Comparison of ENCODE assay signal across 9 cellular contexts in the genomic region with DNA sequence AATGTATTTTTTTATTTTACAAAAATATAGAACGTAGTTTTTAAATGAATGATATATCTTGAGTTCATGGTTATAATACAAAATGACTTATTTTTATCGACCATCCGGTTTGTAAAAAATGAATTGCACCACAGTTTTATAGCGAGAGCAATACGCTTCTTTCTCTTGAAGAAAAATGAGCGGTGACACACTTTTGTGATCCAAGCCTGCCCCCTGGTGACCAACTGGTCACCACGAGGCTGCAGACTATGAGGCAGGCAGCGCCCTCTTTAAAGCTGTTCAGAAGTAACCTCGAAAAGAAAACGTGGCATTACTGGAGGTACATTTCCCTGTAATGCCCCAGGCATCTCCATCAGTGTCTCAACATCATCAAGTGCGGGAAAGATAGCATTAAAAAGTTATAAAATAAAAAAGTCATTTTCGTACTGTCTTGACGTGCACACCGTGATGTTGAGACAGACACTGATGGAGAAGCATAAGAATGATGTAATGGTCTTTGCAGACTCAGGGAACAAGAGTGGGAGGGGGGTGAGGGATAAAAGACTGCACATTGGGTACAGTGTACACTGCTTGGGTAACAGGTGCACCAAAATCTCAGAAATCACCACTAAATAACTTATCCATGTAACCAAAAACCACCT.
A peak's percentile ranks its signal among the peaks of the same experiment; 100 is the strongest.
DNase-seq lines count a peak whose midpoint lies in the region; ATAC-seq and TF ChIP-seq lines count a peak whose summit lies in the region.
"Had no signal": no experiment of that assay in that cellular context is flagged by ENCODE, and none has a peak within 500 bp of the region (broad histone marks: within the 10 kb centered on the region; RNA-seq: fewer than 3 reads in every experiment).

No MANE protein-coding gene starts in this region.

- H3K9me3 ChIP-seq in HEK293 (ENCODE audit: control insufficient read depth, insufficient read depth, low read depth, low read length) = no peaks in the 10 kb centered on the region

- no peak overlapping the region; the same call in 1 of the 2 replicates for H3K4me3 ChIP-seq in HEK293 (ENCODE audit: low read depth, low read length)

- no peaks in the 10 kb centered on the region for H3K36me3 ChIP-seq in HEK293 (ENCODE audit: control insufficient read depth in 2 of 2, insufficient read depth in 1 of 2, low read length in 2 of 2)

- no peaks in the 10 kb centered on the region for H3K4me1 Mint-ChIP-seq in WTC11
- peaks cover 4% of the 10 kb centered on the region for H3K4me1 Mint-ChIP-seq in chondrocyte (ENCODE audit: low read depth)
- H3K4me1 Mint-ChIP-seq: IgD-negative memory B cell had no signal

- peak; percentile 70 for DNase-seq in COLO829 (ENCODE audit: low spot score)
- peak; percentile 81 for DNase-seq in NCI-H226
- DNase-seq in WTC11 (ENCODE audit: low spot score) = peak; percentile 81
- no peak for DNase-seq in chondrocyte (ENCODE audit: low spot score)
- DNase-seq in left colon = peak; percentile 72 to 89
- peak; percentile 55 to 58 for DNase-seq in stimulated activated CD4-positive, alpha-beta T cell treated with anti-CD3 and anti-CD28 coated beads, Interleukin-2, amount 100 ng/mL, for 48 hours

- CTCF ChIA-PET in HEK293 (lab: Yijun Ruan, JAX) = interaction anchor here (0.5 to 3.8 kb wide), 26 partner anchors 11 to 1240 kb away, joined by 3 to 76 read pairs (median 4); no protein-coding TSS in a partner anchor
- CTCF ChIA-PET in WTC11 (lab: Charles Lee) = interaction anchor here (0.5 to 2.6 kb wide), 17 partner anchors 13 to 1044 kb away, joined by 3 to 33 read pairs (median 4); a partner anchor contains a TSS

- H3K36me3 Mint-ChIP-seq in WTC11 = no peaks in the 10 kb centered on the region
- no peaks in the 10 kb centered on the region for H3K36me3 Mint-ChIP-seq in chondrocyte (ENCODE audit: low read depth)
- H3K36me3 Mint-ChIP-seq: IgD-negative memory B cell had no signal

- peaks cover 9% of the 10 kb centered on the region for H3K9me3 Mint-ChIP-seq in WTC11
- peaks cover 3% of the 10 kb centered on the region for H3K9me3 Mint-ChIP-seq in chondrocyte (ENCODE audit: low read depth)

- TF ChIP-seq CTCF in HEK293 (tag by site-specific recombination; IDR thresholded peaks at IDR 0.05) (peak; percentile 60), WTC11 (IDR thresholded peaks at IDR 0.05) (peak; percentile 75), chondrocyte (IDR thresholded peaks at IDR 0.05) (peak; percentile 99)

- intact Hi-C loops in left colon (cut with DNase I, micrococcal nuclease) = loop anchor here in 1 of 2 donors (2.0 to 10.0 kb wide), 2 partner anchors 850 to 1044 kb away; no protein-coding TSS in a partner anchor

- ATAC-seq in WTC11 (peak; percentile 86), left colon (peak; percentile 84), HG03097 (IDR thresholded peaks at IDR 0.05; ENCODE audit: low FRiP score, unreplicated experiment) (no peak)

- POLR2A ChIA-PET in HEK293 (lab: Yijun Ruan, JAX) (no interaction called here), WTC11 (lab: Charles Lee) (no interaction called here)

- H3K27ac ChIP-seq in HEK293 (ENCODE audit: extremely low read depth, low read depth, low read length) = no peak overlapping the region

- H3K27ac Mint-ChIP-seq in WTC11 (no peak overlapping the region), chondrocyte (ENCODE audit: unreplicated experiment) (no peak overlapping the region)
- H3K27ac Mint-ChIP-seq: IgD-negative memory B cell had no signal

- H3K4me1 ChIP-seq in HEK293 (ENCODE audit: control insufficient read depth, insufficient read depth, low read length) = no peaks in the 10 kb centered on the region

- H3K27me3 Mint-ChIP-seq in WTC11 (ENCODE audit: low read depth) (no peaks in the 10 kb centered on the region), chondrocyte (ENCODE audit: low read depth) (peaks cover 1% of the 10 kb centered on the region)
- H3K27me3 Mint-ChIP-seq: IgD-negative memory B cell had no signal

- H3K4me3 Mint-ChIP-seq in WTC11 (no peak overlapping the region), chondrocyte (ENCODE audit: unreplicated experiment) (peak overlapping the region; percentile 23)
- H3K4me3 Mint-ChIP-seq: IgD-negative memory B cell had no signal

TF ChIP-seq in HEK293, 187 proteins besides CTCF, POLR2A, EP300 and RAD21 (continues in another document):
- no peak for TF ChIP-seq ZNF596 (tag by site-specific recombination; IDR thresholded peaks at IDR 0.05)
- no peak for TF ChIP-seq ZNF274 (IDR thresholded peaks at IDR 0.05; ENCODE audit: low read length)
- TF ChIP-seq ZNF274 (tag by site-specific recombination; IDR thresholded peaks at IDR 0.05; ENCODE audit: borderline replicate concordance) = no peak
- TF ChIP-seq ZNF76 (tag by site-specific recombination; IDR thresholded peaks at IDR 0.05; ENCODE audit: borderline replicate concordance, low read depth) = no peak
- TF ChIP-seq GLIS2 (tag by site-specific recombination; IDR thresholded peaks at IDR 0.05) = no peak
- no peak for TF ChIP-seq KLF9 (tag by site-specific recombination; IDR thresholded peaks at IDR 0.05; ENCODE audit: low read depth)
- TF ChIP-seq, protein P1, sequence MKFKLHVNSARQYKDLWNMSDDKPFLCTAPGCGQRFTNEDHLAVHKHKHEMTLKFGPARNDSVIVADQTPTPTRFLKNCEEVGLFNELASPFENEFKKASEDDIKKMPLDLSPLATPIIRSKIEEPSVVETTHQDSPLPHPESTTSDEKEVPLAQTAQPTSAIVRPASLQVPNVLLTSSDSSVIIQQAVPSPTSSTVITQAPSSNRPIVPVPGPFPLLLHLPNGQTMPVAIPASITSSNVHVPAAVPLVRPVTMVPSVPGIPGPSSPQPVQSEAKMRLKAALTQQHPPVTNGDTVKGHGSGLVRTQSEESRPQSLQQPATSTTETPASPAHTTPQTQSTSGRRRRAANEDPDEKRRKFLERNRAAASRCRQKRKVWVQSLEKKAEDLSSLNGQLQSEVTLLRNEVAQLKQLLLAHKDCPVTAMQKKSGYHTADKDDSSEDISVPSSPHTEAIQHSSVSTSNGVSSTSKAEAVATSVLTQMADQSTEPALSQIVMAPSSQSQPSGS (tag by site-specific recombination; IDR thresholded peaks at IDR 0.05; ENCODE audit: low read depth) = peak; percentile 76
- TF ChIP-seq ZNF121 (tag by site-specific recombination; IDR thresholded peaks at IDR 0.05) = no peak
- no peak for TF ChIP-seq IKZF3 (tag by site-specific recombination; IDR thresholded peaks at IDR 0.05)

TF ChIP-seq in WTC11, 78 proteins besides CTCF, POLR2A, EP300 and RAD21:
- no peak for TF ChIP-seq NFE2L1 (CRISPR knock-in tag; IDR thresholded peaks at IDR 0.05)
- TF ChIP-seq, protein P2, sequence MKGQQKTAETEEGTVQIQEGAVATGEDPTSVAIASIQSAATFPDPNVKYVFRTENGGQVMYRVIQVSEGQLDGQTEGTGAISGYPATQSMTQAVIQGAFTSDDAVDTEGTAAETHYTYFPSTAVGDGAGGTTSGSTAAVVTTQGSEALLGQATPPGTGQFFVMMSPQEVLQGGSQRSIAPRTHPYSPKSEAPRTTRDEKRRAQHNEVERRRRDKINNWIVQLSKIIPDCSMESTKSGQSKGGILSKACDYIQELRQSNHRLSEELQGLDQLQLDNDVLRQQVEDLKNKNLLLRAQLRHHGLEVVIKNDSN (CRISPR knock-in tag; IDR thresholded peaks at IDR 0.05) = no peak
- TF ChIP-seq, protein P3, sequence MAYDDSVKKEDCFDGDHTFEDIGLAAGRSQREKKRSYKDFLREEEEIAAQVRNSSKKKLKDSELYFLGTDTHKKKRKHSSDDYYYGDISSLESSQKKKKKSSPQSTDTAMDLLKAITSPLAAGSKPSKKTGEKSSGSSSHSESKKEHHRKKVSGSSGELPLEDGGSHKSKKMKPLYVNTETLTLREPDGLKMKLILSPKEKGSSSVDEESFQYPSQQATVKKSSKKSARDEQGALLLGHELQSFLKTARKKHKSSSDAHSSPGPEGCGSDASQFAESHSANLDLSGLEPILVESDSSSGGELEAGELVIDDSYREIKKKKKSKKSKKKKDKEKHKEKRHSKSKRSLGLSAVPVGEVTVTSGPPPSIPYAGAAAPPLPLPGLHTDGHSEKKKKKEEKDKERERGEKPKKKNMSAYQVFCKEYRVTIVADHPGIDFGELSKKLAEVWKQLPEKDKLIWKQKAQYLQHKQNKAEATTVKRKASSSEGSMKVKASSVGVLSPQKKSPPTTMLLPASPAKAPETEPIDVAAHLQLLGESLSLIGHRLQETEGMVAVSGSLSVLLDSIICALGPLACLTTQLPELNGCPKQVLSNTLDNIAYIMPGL (CRISPR knock-in tag; IDR thresholded peaks at IDR 0.05) = 0 out of 2 replicates have a peak, but pooled peaks have one; percentile 34
